14 cellular contexts compared by ENCODE assay signal in genomic region chr4:147981305-147981704, GRCh38.
DNase-seq lines count a peak whose midpoint lies in the region; ATAC-seq and TF ChIP-seq lines count a peak whose summit lies in the region.
"Had no signal": no experiment of that assay in that cellular context is flagged by ENCODE, and none has a peak within 500 bp of the region (broad histone marks: within the 10 kb centered on the region; RNA-seq: fewer than 3 reads in every experiment).

No MANE protein-coding gene starts in this region.

- no peaks in the 10 kb centered on the region for H3K9me3 ChIP-seq in Caco-2

- peak; percentile 92 for ATAC-seq in GM18508 (IDR thresholded peaks at IDR 0.05; ENCODE audit: insufficient read depth, unreplicated experiment)
- peak; percentile 92 for ATAC-seq in GM21528 (IDR thresholded peaks at IDR 0.05; ENCODE audit: low FRiP score, unreplicated experiment)
- peak; percentile 85 for ATAC-seq in HG03196 (IDR thresholded peaks at IDR 0.05; ENCODE audit: unreplicated experiment)
- ATAC-seq: left ventricle myocardium superior, Panc1 had no signal

- CTCF ChIA-PET in Caco-2 (lab: Charles Lee) = no interaction called here

- H3K4me1 Mint-ChIP-seq in Caco-2 (ENCODE audit: low read depth, unreplicated experiment) = peaks cover 6% of the 10 kb centered on the region

- H3K9me3 Mint-ChIP-seq in Caco-2 (ENCODE audit: unreplicated experiment) = peaks cover 15% of the 10 kb centered on the region
- H3K9me3 Mint-ChIP-seq: activated CD4-positive, alpha-beta memory T cell treated with anti-CD3 and anti-CD28 coated beads for 36 hours had no signal

- intact Hi-C loops in Caco-2 (cut with micrococcal nuclease; ENCODE audit: unreplicated experiment) = no loop called here

- TF ChIP-seq CTCF in foreskin fibroblast (IDR thresholded peaks at IDR 0.05; ENCODE audit: low read depth, low read length) (no peak), Caco-2 (IDR thresholded peaks at IDR 0.05; ENCODE audit: insufficient read depth in 1 of 2, low read depth in 1 of 2, low read length in 1 of 2, severe bottlenecking in 1 of 2, unreplicated experiment in 1 of 2) (no peak)

- H3K27ac Mint-ChIP-seq in Caco-2 (ENCODE audit: unreplicated experiment) = no peak overlapping the region
- H3K27ac Mint-ChIP-seq: activated CD4-positive, alpha-beta memory T cell treated with anti-CD3 and anti-CD28 coated beads for 36 hours had no signal

- DNase-seq in foreskin fibroblast = peak; percentile 37 to 71
- DNase-seq in anterior cingulate cortex (lab: John Stamatoyannopoulos, UW) = no peak
- DNase-seq in Caco-2 = no peak
- no peak for DNase-seq in LoVo (ENCODE audit: low spot score)
- DNase-seq in NCI-H446 (lab: John Stamatoyannopoulos, UW) = no peak
- DNase-seq: activated CD4-positive, alpha-beta memory T cell treated with anti-CD3 and anti-CD28 coated beads for 36 hours; effector CD4-positive, alpha-beta T cell; left ventricle myocardium superior; stimulated activated CD4-positive, alpha-beta T cell treated with anti-CD3 and anti-CD28 coated beads, Interleukin-12 subunit alpha, Interleukin-12 subunit beta, amount 100 ng/mL, for 4 hours; trophoblast cell had no signal

- no peaks in the 10 kb centered on the region for H3K36me3 ChIP-seq in Caco-2 (ENCODE audit: control insufficient read depth, insufficient read depth, low read length)

- POLR2A ChIA-PET in Caco-2 (lab: Charles Lee) = no interaction called here

- no peak overlapping the region for H3K4me3 Mint-ChIP-seq in Caco-2 (ENCODE audit: unreplicated experiment)
- H3K4me3 Mint-ChIP-seq: activated CD4-positive, alpha-beta memory T cell treated with anti-CD3 and anti-CD28 coated beads for 36 hours had no signal

- 0 out of 2 replicates have a peak, but pooled peaks cover 3% of the 10 kb centered on the region for H3K4me1 ChIP-seq in Caco-2

- no peak overlapping the region for H3K4me3 ChIP-seq in foreskin fibroblast (ENCODE audit: low read depth in 1 of 2, low read length in 2 of 2)
- no peak overlapping the region for H3K4me3 ChIP-seq in Caco-2 (ENCODE audit: low read depth, low read length)

- no peaks in the 10 kb centered on the region for H3K27me3 Mint-ChIP-seq in Caco-2 (ENCODE audit: insufficient read depth, unreplicated experiment)
- H3K27me3 Mint-ChIP-seq: activated CD4-positive, alpha-beta memory T cell treated with anti-CD3 and anti-CD28 coated beads for 36 hours had no signal

- no peaks in the 10 kb centered on the region for H3K27me3 ChIP-seq in Caco-2 (replicated peaks; ENCODE audit: control insufficient read depth, insufficient read depth, low read length)

- BruUV-seq in Caco-2 (replicated peaks; lab: Mats Ljungman, UMichigan) = no TSS peak

- peaks cover 14% of the 10 kb centered on the region for H3K36me3 Mint-ChIP-seq in Caco-2 (ENCODE audit: insufficient read depth, unreplicated experiment)
- H3K36me3 Mint-ChIP-seq: activated CD4-positive, alpha-beta memory T cell treated with anti-CD3 and anti-CD28 coated beads for 36 hours had no signal

Comparison
In these comparisons a context has a peak if more than half of its experiments do, and no peak if none do; other contexts are left out.
1. DNase-seq: peak in foreskin fibroblast (2 of 2); none in anterior cingulate cortex (0 of 58), Caco-2 (0 of 2), LoVo (single experiment) and NCI-H446 (0 of 2).
2. Peak in every context shown above with its lines, with median percentiles within 50 percentile points of each other: ATAC-seq.